13 cellular contexts compared by ENCODE assay signal in the genomic region with DNA sequence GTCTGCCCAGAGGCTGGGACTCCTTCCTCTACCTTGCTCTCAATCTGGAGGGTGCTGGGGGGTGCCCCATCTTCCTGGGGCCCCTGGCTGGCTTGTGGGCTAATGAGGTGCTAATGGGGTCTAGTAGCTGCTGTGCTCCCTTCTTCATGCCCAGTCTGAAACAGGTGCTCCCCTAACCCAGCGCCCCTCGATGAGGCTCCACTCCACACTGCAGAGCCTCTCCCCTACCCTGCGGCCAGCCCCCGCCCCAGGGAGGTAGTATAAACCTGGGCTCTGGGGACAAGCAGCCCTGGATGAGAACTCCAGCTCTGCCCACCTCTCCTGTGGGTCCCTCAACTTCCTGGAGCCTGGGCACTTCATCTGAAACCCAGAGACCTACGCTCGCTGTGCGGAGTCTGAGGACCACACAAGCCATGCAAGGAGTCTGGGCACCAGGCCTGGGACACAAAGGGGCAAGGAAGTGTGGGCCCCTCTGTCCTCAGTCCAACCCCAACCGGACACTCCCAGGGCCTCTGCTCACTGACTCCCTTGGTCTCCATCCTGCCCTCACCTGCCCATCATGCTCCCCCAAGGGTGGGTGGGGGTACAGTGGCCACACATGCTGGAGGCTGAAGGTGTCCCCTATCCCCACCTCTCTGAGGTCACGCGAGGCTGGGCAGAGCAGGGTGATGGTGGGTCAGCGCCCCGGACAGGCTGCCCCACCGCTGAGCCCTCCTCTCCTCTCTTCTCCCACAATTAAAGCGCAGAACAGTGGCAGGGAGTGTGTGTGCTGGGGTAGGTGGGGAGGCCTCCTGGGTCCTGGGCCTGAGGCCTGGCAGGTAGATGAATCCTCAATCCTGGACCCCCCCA. TPM values are rescaled to one million over a fixed set of nuclear protein-coding genes. Genes with fewer than 3 reads are reported as not detected.
A peak's percentile ranks its signal among the peaks of the same experiment; 100 is the strongest.
DNase-seq lines count a peak whose midpoint lies in the region; ATAC-seq, FAIRE-seq and TF ChIP-seq lines count a peak whose summit lies in the region.
"Had no signal": no experiment of that assay in that cellular context is flagged by ENCODE, and none has a peak within 500 bp of the region (broad histone marks: within the 10 kb centered on the region; RNA-seq: fewer than 3 reads in every experiment).

No MANE protein-coding gene starts in this region.

- no peaks in the 10 kb centered on the region for H3K9me3 ChIP-seq in A549
- no peaks in the 10 kb centered on the region for H3K9me3 ChIP-seq in RWPE2 (ENCODE audit: severe bottlenecking)
- no peaks in the 10 kb centered on the region for H3K9me3 ChIP-seq in esophagus muscularis mucosa
- H3K9me3 ChIP-seq: ovary, tibial artery had no signal

- H3K4me2 ChIP-seq in A549, result no peak overlapping the region

- TF ChIP-seq EP300 in A549 (IDR thresholded peaks at IDR 0.05) (no peak), esophagus muscularis mucosa (IDR thresholded peaks at IDR 0.05) (no peak)

- H3K27me3 ChIP-seq in GM06990 (replicated peaks; ENCODE audit: control insufficient read depth, insufficient read depth, low read length) (no peaks in the 10 kb centered on the region), RWPE2 (ENCODE audit: insufficient read depth, poor library complexity, severe bottlenecking) (no peaks in the 10 kb centered on the region), esophagus muscularis mucosa (no peaks in the 10 kb centered on the region)
- H3K27me3 ChIP-seq: ovary, tibial artery had no signal

- ATAC-seq in A549, result peak; percentile 28 to 46; a peak in 5 of 6 replicates
- peak; percentile 7 for ATAC-seq in RWPE2 (ENCODE audit: low read depth)
- no peak for ATAC-seq in GM19023 (IDR thresholded peaks at IDR 0.05; ENCODE audit: unreplicated experiment)

- H3K4me1 ChIP-seq in A549 (peaks cover 29% of the 10 kb centered on the region), RWPE2 (ENCODE audit: insufficient read depth, poor library complexity, severe bottlenecking) (peaks cover 10% of the 10 kb centered on the region), esophagus muscularis mucosa (peaks cover 12 to 54% (median 41%) of the 10 kb centered on the region in 4 donors)

- H3K27ac ChIP-seq in A549 (no peak overlapping the region), RWPE2 (ENCODE audit: poor library complexity, severe bottlenecking) (peak overlapping the region; percentile 91), esophagus muscularis mucosa (replicated peaks in 1 of 4) (peak overlapping the region in 3 of 4 donors; percentile 24 to 91 (median 38))
- H3K27ac ChIP-seq: ovary had no signal

- no peak for TF ChIP-seq CTCF in A549 (IDR thresholded peaks at IDR 0.05)
- TF ChIP-seq CTCF in GM06990 (IDR thresholded peaks at IDR 0.05; ENCODE audit: insufficient read depth, low read length, poor library complexity, severe bottlenecking), result no peak
- TF ChIP-seq CTCF in RWPE2 (IDR thresholded peaks at IDR 0.05; ENCODE audit: poor library complexity, severe bottlenecking), result no peak
- TF ChIP-seq CTCF in esophagus muscularis mucosa (IDR thresholded peaks at IDR 0.05), result no peak

- H3K36me3 ChIP-seq in GM06990 (ENCODE audit: control insufficient read depth, insufficient read depth, low read length), result peaks cover 19% of the 10 kb centered on the region
- H3K36me3 ChIP-seq in RWPE2 (ENCODE audit: low read depth), result peaks cover 71% of the 10 kb centered on the region
- peaks cover 12 to 97% (median 91%) of the 10 kb centered on the region in 4 donors for H3K36me3 ChIP-seq in esophagus muscularis mucosa
- H3K36me3 ChIP-seq: ovary had no signal

- CTCF ChIA-PET in A549 (lab: Yijun Ruan, JAX), result interaction anchor here (0.6 kb wide), 1 partner anchor 136 kb away, joined by 3 read pairs; no protein-coding TSS in a partner anchor

- FAIRE-seq in A549 (lab: Jason Lieb, UNC), result no peak

- intact Hi-C loops in esophagus muscularis mucosa (cut with DNase I), result no loop called here

- WGBS in A549 (ENCODE audit: missing lambda C conversion rate), result 93% methylated on average over 5 of the region's 14 CpGs
- WGBS in esophagus muscularis mucosa, result 97% methylated on average over 5 of the region's 14 CpGs

- TF ChIP-seq POLR2A in A549 (IDR thresholded peaks at IDR 0.05; ENCODE audit: low read length) (no peak), esophagus muscularis mucosa (IDR thresholded peaks at IDR 0.05; ENCODE audit: low read depth) (no peak)

- no peak for TF ChIP-seq RAD21 in A549 (conservative IDR thresholded peaks at IDR 0.05 in 1 of 2, IDR thresholded peaks at IDR 0.05 in 1 of 2)

- H3K4me3 ChIP-seq in A549 (no peak overlapping the region), GM06990 (replicated peaks; ENCODE audit: low read depth, low read length) (no peak overlapping the region), RWPE2 (ENCODE audit: severe bottlenecking) (no peak overlapping the region), esophagus muscularis mucosa (no peak overlapping the region)
- H3K4me3 ChIP-seq: ovary, tibial artery had no signal

- DNase-seq in A549 (ENCODE audit: low read depth in 1 of 2, low spot score in 1 of 2) (no peak), GM06990 (ENCODE audit: extremely low read depth, insufficient read length) (peak; percentile 50), RWPE2 (ENCODE audit: low spot score) (no peak), esophagus muscularis mucosa (ENCODE audit: extremely low spot score) (no peak), NCI-H1048 (lab: John Stamatoyannopoulos, UW) (no peak), COLO829 (ENCODE audit: low spot score) (no peak), cerebellar cortex (ENCODE audit: low spot score) (no peak)
- DNase-seq: CD8-positive, alpha-beta memory T cell; kidney glomerular epithelial cell; NCI-H1105 treated with DMSO at 0.1 percent for 48 hours; tibial artery had no signal

- POLR2A ChIA-PET in A549 (lab: Yijun Ruan, JAX), result no interaction called here

TF ChIP-seq in A549, 52 proteins besides CTCF, POLR2A, EP300 and RAD21:
- TF ChIP-seq, protein P1, sequence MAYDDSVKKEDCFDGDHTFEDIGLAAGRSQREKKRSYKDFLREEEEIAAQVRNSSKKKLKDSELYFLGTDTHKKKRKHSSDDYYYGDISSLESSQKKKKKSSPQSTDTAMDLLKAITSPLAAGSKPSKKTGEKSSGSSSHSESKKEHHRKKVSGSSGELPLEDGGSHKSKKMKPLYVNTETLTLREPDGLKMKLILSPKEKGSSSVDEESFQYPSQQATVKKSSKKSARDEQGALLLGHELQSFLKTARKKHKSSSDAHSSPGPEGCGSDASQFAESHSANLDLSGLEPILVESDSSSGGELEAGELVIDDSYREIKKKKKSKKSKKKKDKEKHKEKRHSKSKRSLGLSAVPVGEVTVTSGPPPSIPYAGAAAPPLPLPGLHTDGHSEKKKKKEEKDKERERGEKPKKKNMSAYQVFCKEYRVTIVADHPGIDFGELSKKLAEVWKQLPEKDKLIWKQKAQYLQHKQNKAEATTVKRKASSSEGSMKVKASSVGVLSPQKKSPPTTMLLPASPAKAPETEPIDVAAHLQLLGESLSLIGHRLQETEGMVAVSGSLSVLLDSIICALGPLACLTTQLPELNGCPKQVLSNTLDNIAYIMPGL (CRISPR knock-in tag; IDR thresholded peaks at IDR 0.05; ENCODE audit: borderline replicate concordance), result no peak
- no peak for TF ChIP-seq NFE2L2 (conservative IDR thresholded peaks at IDR 0.05; ENCODE audit: low read length)
- TF ChIP-seq KDM5A (IDR thresholded peaks at IDR 0.05), result no peak
- TF ChIP-seq HEYL (CRISPR knock-in tag; IDR thresholded peaks at IDR 0.05), result no peak
- no peak for TF ChIP-seq CHD2 (IDR thresholded peaks at IDR 0.05; ENCODE audit: low read length, partially characterized antibody)
- no peak for TF ChIP-seq SREBF2 (IDR thresholded peaks at IDR 0.05)
- TF ChIP-seq EHMT2 (IDR thresholded peaks at IDR 0.05; ENCODE audit: low read depth), result no peak
- TF ChIP-seq, protein P2, sequence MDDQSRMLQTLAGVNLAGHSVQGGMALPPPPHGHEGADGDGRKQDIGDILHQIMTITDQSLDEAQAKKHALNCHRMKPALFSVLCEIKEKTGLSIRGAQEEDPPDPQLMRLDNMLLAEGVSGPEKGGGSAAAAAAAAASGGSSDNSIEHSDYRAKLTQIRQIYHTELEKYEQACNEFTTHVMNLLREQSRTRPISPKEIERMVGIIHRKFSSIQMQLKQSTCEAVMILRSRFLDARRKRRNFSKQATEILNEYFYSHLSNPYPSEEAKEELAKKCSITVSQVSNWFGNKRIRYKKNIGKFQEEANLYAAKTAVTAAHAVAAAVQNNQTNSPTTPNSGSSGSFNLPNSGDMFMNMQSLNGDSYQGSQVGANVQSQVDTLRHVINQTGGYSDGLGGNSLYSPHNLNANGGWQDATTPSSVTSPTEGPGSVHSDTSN (IDR thresholded peaks at IDR 0.05), result no peak

RNA-seq across cellular contexts. Expression of a gene that starts 6.2 kb away (rescaled TPM):
- polyA plus RNA-seq in A549 (2011; rRNA removed) (1,645 and 1,707 TPM in 2 replicates), A549 (2017; fragmentation: RNase III; extraction: RNeasy Plus Mini Kit Qiagen cat#74134 plus additional on column Dnase treatment) (1,150 to 1,165 TPM (median 1,153 TPM) in 3 replicates)
- 2,133 and 2,619 TPM in 2 replicates for polyA plus RNA-seq in A549 (2012; cell fraction: cytosol; rRNA removed)
- 821 and 1,209 TPM in 2 replicates for polyA plus RNA-seq in A549 (2012; cell fraction: nucleus; rRNA removed)
- polyA minus RNA-seq in A549 (2011; rRNA and poly(A)+ RNA removed), result 531 and 595 TPM in 2 replicates
- 1,000 to 10,000 TPM; 1,484 to 1,840 (median 1,566) TPM for total RNA-seq in esophagus muscularis mucosa

RNA-seq across cellular contexts. Expression of a gene that starts 22.2 kb away (rescaled TPM):
- 3.5 and 3.7 TPM in 2 replicates for polyA plus RNA-seq in A549 (2011; rRNA removed)
- polyA plus RNA-seq in A549 (2012; cell fraction: cytosol; rRNA removed), result 5.1 and 6.6 TPM in 2 replicates
- 5.6 and 5.8 TPM in 2 replicates for polyA plus RNA-seq in A549 (2012; cell fraction: nucleus; rRNA removed)
- polyA plus RNA-seq in A549 (2017; fragmentation: RNase III; extraction: RNeasy Plus Mini Kit Qiagen cat#74134 plus additional on column Dnase treatment), result 3.1 to 3.7 TPM (median 3.3 TPM) in 3 replicates
- 3.7 TPM in 2 replicates for polyA minus RNA-seq in A549 (2011; rRNA and poly(A)+ RNA removed)
- total RNA-seq in esophagus muscularis mucosa, result 1 to 10 TPM; 1.7 to 6.3 (median 5.0) TPM

RNA-seq across cellular contexts. Expression of a gene that starts 22.5 kb away (rescaled TPM):
- polyA plus RNA-seq in A549 (2011; rRNA removed) (2.1 and 2.6 TPM in 2 replicates), A549 (2017; fragmentation: RNase III; extraction: RNeasy Plus Mini Kit Qiagen cat#74134 plus additional on column Dnase treatment) (3.0 to 4.5 TPM (median 4.2 TPM) in 3 replicates)
- 2.6 and 3.8 TPM in 2 replicates for polyA plus RNA-seq in A549 (2012; cell fraction: cytosol; rRNA removed)
- 7.3 and 7.6 TPM in 2 replicates for polyA plus RNA-seq in A549 (2012; cell fraction: nucleus; rRNA removed)
- 1.7 TPM in 2 replicates for polyA minus RNA-seq in A549 (2011; rRNA and poly(A)+ RNA removed)
- total RNA-seq in esophagus muscularis mucosa, result 100 to 1,000 TPM in 1 of 4 donors, 10 to 100 TPM in 3; 71.4 to 123 (median 78.5) TPM

RNA-seq across cellular contexts. Expression of a gene that starts 38.3 kb away (rescaled TPM):
- not detected in 2 replicates for polyA plus RNA-seq in A549 (2011; rRNA removed)
- polyA plus RNA-seq in A549 (2012; cell fraction: cytosol; rRNA removed), result not detected in 2 replicates
- polyA plus RNA-seq in A549 (2012; cell fraction: nucleus; rRNA removed), result not detected in 2 replicates
- polyA plus RNA-seq in A549 (2017; fragmentation: RNase III; extraction: RNeasy Plus Mini Kit Qiagen cat#74134 plus additional on column Dnase treatment), result not detected in 3 replicates
- polyA minus RNA-seq in A549 (2011; rRNA and poly(A)+ RNA removed), result not detected in 2 replicates
- 1 to 10 TPM in 1 of 4 donors, not detected in 3; 1.2 TPM for total RNA-seq in esophagus muscularis mucosa
- total RNA-seq: CD8-positive, alpha-beta memory T cell had no signal
- polyA plus RNA-seq: CD8-positive, alpha-beta memory T cell had no signal

Comparison
In these comparisons a context has a peak if more than half of its experiments do, and no peak if none do; other contexts are left out.
1. H3K27ac ChIP-seq: peak in RWPE2 (single experiment) and esophagus muscularis mucosa (3 of 4); none in A549 (0 of 2).